In the genomic region with DNA sequence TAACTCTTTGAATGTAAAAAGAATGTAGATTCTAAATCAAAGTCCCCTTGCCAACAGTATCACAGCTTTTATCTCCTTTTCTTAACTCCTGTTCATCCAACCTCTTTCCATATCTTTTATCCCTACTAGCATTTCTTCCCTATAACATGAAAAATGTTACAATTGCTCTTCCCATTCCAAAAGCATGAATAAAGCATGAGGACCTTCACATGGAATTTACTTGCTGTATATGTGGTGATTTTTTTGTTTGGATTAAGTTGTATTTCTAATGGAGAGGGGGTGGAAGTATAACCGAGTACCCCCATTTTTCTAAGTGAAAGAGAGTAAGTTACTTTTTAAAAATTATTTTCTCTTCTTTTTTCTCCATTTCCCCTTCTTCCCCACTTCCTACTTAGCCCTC, we compare ENCODE assay signal across 19 cellular contexts.
"Had no signal": no experiment of that assay in that cellular context is flagged by ENCODE, and none has a peak within 500 bp of the region (broad histone marks: within the 10 kb centered on the region; RNA-seq: fewer than 3 reads in every experiment).

No MANE protein-coding gene starts in this region.

- ATAC-seq: activated CD8-positive, alpha-beta T cell treated with anti-CD3 and anti-CD28 coated beads, Interleukin-2, amount 10 ng/mL, durations not matched to agents 7 days and 5 days; PC-3 had no signal

- H3K9me3 Mint-ChIP-seq: T-helper 1 cell treated with Interleukin-12 subunit alpha and Interleukin-12 subunit beta and Interleukin-4 antibody, amounts not matched to agents 30 μg/mL and 1 μg/mL, for 36 hours had no signal

- DNase-seq: activated CD4-positive, alpha-beta T cell treated with anti-CD3 and anti-CD28 coated beads, Interleukin-2, amount 50 U/mL, for 4 hours; activated CD8-positive, alpha-beta memory T cell treated with anti-CD3 and anti-CD28 coated beads, Interleukin-2, amount 50 U/mL, for 48 hours; activated CD8-positive, alpha-beta T cell treated with anti-CD3 and anti-CD28 coated beads, Interleukin-2, amount 10 ng/mL, durations not matched to agents 7 days and 5 days; activated naive CD4-positive, alpha-beta T cell; activated T-cell treated with anti-CD3 and anti-CD28 coated beads, Interleukin-2, amount 50 U/mL, for 1 hour; anterior cingulate cortex; central memory CD4-positive, alpha-beta T cell; NCI-H1105 treated with DMSO at 0.1 percent for 48 hours; NCI-H1436 treated with DMSO at 0.1 percent for 48 hours; NCI-H187; NCI-H2081; NCI-H510A treated with DMSO at 0.1 percent for 48 hours; NCI-H69; PC-3; SHP77 treated with DMSO at 0.1 percent for 48 hours had no signal

- H3K4me3 Mint-ChIP-seq: activated CD8-positive, alpha-beta T cell treated with anti-CD3 and anti-CD28 coated beads, Interleukin-2, amount 10 ng/mL, durations not matched to agents 7 days and 5 days; activated naive CD8-positive, alpha-beta T cell; T-helper 1 cell treated with Interleukin-12 subunit alpha and Interleukin-12 subunit beta and Interleukin-4 antibody, amounts not matched to agents 30 μg/mL and 1 μg/mL, for 36 hours had no signal

- H3K36me3 Mint-ChIP-seq: activated naive CD8-positive, alpha-beta T cell had no signal

- FAIRE-seq: bronchial epithelial cell, RCC 7860 had no signal

- H3K27ac Mint-ChIP-seq: activated CD8-positive, alpha-beta T cell treated with anti-CD3 and anti-CD28 coated beads, Interleukin-2, amount 10 ng/mL, durations not matched to agents 7 days and 5 days; activated naive CD8-positive, alpha-beta T cell; T-helper 1 cell treated with Interleukin-12 subunit alpha and Interleukin-12 subunit beta and Interleukin-4 antibody, amounts not matched to agents 30 μg/mL and 1 μg/mL, for 36 hours had no signal
